ENCODE assay signal across 1 cellular context in the genomic region with DNA sequence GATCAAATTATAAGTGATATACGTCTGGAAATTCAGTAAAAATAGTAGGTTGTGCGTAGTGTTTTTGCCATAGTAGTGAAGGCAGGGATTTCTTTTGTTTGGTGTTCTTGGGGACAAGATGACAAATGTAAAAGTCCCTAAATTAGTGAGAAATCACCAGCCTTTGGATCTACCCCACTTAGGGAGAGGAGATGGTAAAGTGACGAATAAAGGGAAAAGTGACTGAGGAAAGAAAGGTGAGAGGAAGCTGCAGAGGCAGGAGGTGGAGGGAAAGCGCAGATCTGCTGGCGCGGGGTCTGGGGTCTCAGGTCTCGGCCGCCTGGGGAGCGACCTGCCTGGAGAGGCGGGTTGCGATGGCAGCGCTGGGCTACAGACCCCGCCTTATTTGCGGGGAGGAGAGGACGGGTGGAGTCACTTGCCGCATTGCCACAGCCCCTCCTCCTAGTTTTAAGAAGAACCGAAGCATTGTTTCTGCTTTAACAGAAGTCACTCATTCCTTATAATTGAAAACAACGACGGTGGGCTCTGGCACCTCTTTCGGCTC.
TF ChIP-seq lines count a peak whose summit lies in the region.

No MANE protein-coding gene starts in this region.

TF ChIP-seq in GM12878, 131 proteins besides CTCF, POLR2A, EP300 and RAD21 (continued from another document):
- TF ChIP-seq, protein P1, sequence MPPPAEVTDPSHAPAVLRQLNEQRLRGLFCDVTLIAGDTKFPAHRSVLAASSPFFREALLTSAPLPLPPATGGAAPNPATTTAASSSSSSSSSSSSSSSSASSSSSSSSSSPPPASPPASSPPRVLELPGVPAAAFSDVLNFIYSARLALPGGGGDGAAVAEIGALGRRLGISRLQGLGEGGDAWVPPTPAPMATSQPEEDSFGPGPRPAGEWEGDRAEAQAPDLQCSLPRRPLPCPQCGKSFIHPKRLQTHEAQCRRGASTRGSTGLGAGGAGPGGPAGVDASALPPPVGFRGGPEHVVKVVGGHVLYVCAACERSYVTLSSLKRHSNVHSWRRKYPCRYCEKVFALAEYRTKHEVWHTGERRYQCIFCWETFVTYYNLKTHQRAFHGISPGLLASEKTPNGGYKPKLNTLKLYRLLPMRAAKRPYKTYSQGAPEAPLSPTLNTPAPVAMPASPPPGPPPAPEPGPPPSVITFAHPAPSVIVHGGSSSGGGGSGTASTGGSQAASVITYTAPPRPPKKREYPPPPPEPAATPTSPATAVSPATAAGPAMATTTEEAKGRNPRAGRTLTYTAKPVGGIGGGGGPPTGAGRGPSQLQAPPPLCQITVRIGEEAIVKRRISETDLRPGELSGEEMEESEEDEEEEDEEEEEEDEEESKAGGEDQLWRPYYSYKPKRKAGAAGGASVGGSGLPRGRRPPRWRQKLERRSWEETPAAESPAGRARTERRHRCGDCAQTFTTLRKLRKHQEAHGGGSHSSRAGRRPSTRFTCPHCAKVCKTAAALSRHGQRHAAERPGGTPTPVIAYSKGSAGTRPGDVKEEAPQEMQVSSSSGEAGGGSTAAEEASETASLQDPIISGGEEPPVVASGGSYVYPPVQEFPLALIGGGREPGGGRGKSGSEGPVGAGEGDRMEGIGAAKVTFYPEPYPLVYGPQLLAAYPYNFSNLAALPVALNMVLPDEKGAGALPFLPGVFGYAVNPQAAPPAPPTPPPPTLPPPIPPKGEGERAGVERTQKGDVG (CRISPR knock-in tag; IDR thresholded peaks at IDR 0.05): no peak
- TF ChIP-seq RELA (IDR thresholded peaks at IDR 0.05; ENCODE audit: borderline replicate concordance, partially characterized antibody) (no peak), SMC3 (IDR thresholded peaks at IDR 0.05; ENCODE audit: borderline replicate concordance, low read length) (no peak), FOS (IDR thresholded peaks at IDR 0.05; ENCODE audit: borderline replicate concordance, extremely low read depth, insufficient read length) (no peak), CHD1 (IDR thresholded peaks at IDR 0.05; ENCODE audit: low read depth, low read length) (no peak), RCOR1 (conservative IDR thresholded peaks at IDR 0.05; ENCODE audit: low read depth, low read length) (no peak), NFXL1 (IDR thresholded peaks at IDR 0.05; ENCODE audit: borderline replicate concordance) (no peak), SPI1 (IDR thresholded peaks at IDR 0.05; ENCODE audit: borderline replicate concordance, insufficient read depth, low read depth, low read length) (no peak), LARP7 (IDR thresholded peaks at IDR 0.05) (no peak), BHLHE40 (IDR thresholded peaks at IDR 0.05; ENCODE audit: borderline replicate concordance in 1 of 2, low read depth in 2 of 2, low read length in 1 of 2) (no peak)
- TF ChIP-seq, protein P2, sequence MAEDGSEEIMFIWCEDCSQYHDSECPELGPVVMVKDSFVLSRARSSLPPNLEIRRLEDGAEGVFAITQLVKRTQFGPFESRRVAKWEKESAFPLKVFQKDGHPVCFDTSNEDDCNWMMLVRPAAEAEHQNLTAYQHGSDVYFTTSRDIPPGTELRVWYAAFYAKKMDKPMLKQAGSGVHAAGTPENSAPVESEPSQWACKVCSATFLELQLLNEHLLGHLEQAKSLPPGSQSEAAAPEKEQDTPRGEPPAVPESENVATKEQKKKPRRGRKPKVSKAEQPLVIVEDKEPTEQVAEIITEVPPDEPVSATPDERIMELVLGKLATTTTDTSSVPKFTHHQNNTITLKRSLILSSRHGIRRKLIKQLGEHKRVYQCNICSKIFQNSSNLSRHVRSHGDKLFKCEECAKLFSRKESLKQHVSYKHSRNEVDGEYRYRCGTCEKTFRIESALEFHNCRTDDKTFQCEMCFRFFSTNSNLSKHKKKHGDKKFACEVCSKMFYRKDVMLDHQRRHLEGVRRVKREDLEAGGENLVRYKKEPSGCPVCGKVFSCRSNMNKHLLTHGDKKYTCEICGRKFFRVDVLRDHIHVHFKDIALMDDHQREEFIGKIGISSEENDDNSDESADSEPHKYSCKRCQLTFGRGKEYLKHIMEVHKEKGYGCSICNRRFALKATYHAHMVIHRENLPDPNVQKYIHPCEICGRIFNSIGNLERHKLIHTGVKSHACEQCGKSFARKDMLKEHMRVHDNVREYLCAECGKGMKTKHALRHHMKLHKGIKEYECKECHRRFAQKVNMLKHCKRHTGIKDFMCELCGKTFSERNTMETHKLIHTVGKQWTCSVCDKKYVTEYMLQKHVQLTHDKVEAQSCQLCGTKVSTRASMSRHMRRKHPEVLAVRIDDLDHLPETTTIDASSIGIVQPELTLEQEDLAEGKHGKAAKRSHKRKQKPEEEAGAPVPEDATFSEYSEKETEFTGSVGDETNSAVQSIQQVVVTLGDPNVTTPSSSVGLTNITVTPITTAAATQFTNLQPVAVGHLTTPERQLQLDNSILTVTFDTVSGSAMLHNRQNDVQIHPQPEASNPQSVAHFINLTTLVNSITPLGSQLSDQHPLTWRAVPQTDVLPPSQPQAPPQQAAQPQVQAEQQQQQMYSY (CRISPR knock-in tag; IDR thresholded peaks at IDR 0.05): no peak
- TF ChIP-seq, protein P3, sequence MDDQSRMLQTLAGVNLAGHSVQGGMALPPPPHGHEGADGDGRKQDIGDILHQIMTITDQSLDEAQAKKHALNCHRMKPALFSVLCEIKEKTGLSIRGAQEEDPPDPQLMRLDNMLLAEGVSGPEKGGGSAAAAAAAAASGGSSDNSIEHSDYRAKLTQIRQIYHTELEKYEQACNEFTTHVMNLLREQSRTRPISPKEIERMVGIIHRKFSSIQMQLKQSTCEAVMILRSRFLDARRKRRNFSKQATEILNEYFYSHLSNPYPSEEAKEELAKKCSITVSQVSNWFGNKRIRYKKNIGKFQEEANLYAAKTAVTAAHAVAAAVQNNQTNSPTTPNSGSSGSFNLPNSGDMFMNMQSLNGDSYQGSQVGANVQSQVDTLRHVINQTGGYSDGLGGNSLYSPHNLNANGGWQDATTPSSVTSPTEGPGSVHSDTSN (IDR thresholded peaks at IDR 0.05; ENCODE audit: insufficient replicate concordance, low read depth, low read length): no peak
- TF ChIP-seq, protein P4, sequence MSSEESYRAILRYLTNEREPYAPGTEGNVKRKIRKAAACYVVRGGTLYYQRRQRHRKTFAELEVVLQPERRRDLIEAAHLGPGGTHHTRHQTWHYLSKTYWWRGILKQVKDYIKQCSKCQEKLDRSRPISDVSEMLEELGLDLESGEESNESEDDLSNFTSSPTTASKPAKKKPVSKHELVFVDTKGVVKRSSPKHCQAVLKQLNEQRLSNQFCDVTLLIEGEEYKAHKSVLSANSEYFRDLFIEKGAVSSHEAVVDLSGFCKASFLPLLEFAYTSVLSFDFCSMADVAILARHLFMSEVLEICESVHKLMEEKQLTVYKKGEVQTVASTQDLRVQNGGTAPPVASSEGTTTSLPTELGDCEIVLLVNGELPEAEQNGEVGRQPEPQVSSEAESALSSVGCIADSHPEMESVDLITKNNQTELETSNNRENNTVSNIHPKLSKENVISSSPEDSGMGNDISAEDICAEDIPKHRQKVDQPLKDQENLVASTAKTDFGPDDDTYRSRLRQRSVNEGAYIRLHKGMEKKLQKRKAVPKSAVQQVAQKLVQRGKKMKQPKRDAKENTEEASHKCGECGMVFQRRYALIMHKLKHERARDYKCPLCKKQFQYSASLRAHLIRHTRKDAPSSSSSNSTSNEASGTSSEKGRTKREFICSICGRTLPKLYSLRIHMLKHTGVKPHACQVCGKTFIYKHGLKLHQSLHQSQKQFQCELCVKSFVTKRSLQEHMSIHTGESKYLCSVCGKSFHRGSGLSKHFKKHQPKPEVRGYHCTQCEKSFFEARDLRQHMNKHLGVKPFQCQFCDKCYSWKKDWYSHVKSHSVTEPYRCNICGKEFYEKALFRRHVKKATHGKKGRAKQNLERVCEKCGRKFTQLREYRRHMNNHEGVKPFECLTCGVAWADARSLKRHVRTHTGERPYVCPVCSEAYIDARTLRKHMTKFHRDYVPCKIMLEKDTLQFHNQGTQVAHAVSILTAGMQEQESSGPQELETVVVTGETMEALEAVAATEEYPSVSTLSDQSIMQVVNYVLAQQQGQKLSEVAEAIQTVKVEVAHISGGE (CRISPR knock-in tag; IDR thresholded peaks at IDR 0.05): no peak
